9 cellular contexts compared by ENCODE assay signal in the genomic region with DNA sequence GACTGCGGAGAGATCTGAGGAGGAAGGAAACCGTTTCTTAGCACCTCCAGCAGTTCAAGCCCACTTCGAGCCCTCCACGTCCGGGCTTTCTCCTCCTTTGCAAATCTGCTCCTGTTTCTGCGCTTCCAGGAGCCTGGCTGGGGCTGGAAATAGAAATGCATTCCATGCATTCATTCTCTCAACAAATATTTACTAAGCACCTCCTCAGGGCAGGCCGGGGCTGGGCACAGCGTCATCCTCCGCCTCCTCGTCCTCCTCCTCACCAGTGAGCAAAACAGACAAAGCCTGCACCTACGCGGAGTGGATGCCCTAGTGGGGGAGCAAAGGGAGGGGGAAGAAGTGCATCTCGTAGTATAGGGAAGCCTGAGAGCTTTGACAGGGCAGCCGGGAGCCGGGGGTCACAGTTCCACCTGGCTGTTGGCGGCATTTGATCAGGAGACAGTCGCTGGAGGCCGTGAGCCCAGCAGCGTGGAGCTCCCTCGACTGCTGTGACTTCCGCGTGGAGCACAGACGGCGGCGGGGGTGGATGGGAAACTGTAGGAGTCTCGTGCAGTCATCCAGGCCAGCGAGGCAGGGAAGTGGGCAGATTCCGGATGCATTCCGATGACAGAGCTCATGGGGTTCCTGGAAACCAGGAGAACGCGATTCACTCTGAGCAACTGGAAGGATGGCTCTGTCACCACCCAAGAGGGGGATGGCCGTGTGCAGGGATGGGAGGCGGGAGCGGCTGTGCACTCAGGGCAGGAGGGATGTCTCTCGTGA.
DNase-seq lines count a peak whose midpoint lies in the region; FAIRE-seq and TF ChIP-seq lines count a peak whose summit lies in the region.
"Had no signal": no experiment of that assay in that cellular context is flagged by ENCODE, and none has a peak within 500 bp of the region (broad histone marks: within the 10 kb centered on the region; RNA-seq: fewer than 3 reads in every experiment).

No MANE protein-coding gene starts in this region.

- TF ChIP-seq CTCF in fibroblast of mammary gland (conservative IDR thresholded peaks at IDR 0.05; ENCODE audit: control insufficient read depth, insufficient read depth, low read depth, low read length): no peak
- TF ChIP-seq CTCF in ovary (IDR thresholded peaks at IDR 0.05): no peak

- peak overlapping the region; percentile 47 to 77 for H3K27ac ChIP-seq in ovary
- peak overlapping the region in 1 of 2 donors; percentile 65 for H3K27ac ChIP-seq in small intestine (ENCODE audit: low read depth in 1 of 2, low read length in 1 of 2)

- 12 to 19% (median 12%) methylated on average over 35 of the region's 35 CpGs for WGBS in ovary, 3 donors
- 37 to 58% (median 55%) methylated on average over 35 of the region's 35 CpGs for WGBS in small intestine, 3 donors

- TF ChIP-seq EP300 in ovary (IDR thresholded peaks at IDR 0.05): no peak

- intact Hi-C loops in ovary (cut with DNase I): loop anchor here in 1 of 4 donors (5.0 kb wide), 1 partner anchor 369 kb away; no protein-coding TSS in a partner anchor

- DNase-seq in DMS53 treated with DMSO at 0.1 percent for 48 hours (lab: John Stamatoyannopoulos, UW; ENCODE audit: unreplicated experiment) (peak; percentile 50), NCI-H69 (lab: John Stamatoyannopoulos, UW) (peak; percentile 92), fibroblast of mammary gland (ENCODE audit: low read depth) (peak; percentile 84), ovary (peak; percentile 49 to 74 (median 59)), small intestine (no peak), midbrain (lab: John Stamatoyannopoulos, UW) (no peak), GDM1 (lab: John Stamatoyannopoulos, UW) (no peak)
- no peak for DNase-seq in activated T-cell treated with anti-CD3 and anti-CD28 coated beads, Interleukin-2, amount 50 U/mL, for 1 hour

- H3K9me3 ChIP-seq in ovary (no peaks in the 10 kb centered on the region), small intestine (ENCODE audit: control insufficient read depth, low read depth) (no peaks in the 10 kb centered on the region)

- H3K27me3 ChIP-seq in ovary (no peaks in the 10 kb centered on the region), small intestine (ENCODE audit: control insufficient read depth in 2 of 2, insufficient read depth in 2 of 2, low read length in 2 of 2) (no peaks in the 10 kb centered on the region)

- TF ChIP-seq POLR2A in ovary (IDR thresholded peaks at IDR 0.05): no peak

- no peak for FAIRE-seq in small intestine (lab: Jason Lieb, UNC)
- FAIRE-seq: endometrium had no signal

- H3K36me3 ChIP-seq in ovary (no peaks in the 10 kb centered on the region), small intestine (ENCODE audit: control insufficient read depth in 2 of 2, insufficient read depth in 2 of 2, low read length in 2 of 2) (no peaks in the 10 kb centered on the region)

- H3K4me1 ChIP-seq in ovary (ENCODE audit: insufficient read depth) (peaks cover 19% of the 10 kb centered on the region), small intestine (ENCODE audit: control insufficient read depth in 2 of 2, insufficient read depth in 1 of 2, low read depth in 1 of 2, low read length in 1 of 2) (no peaks in the 10 kb centered on the region)

- no peak overlapping the region for H3K4me3 ChIP-seq in fibroblast of mammary gland (ENCODE audit: control insufficient read depth, low read depth, low read length)
- no peak overlapping the region for H3K4me3 ChIP-seq in ovary
- no peak overlapping the region for H3K4me3 ChIP-seq in small intestine (ENCODE audit: low read depth in 1 of 2, low read length in 2 of 2)

Comparison
In these comparisons a context has a peak if more than half of its experiments do, and no peak if none do; other contexts are left out.
1. DNase-seq: peak in DMS53 treated with DMSO at 0.1 percent for 48 hours (single experiment), NCI-H69 (single experiment), fibroblast of mammary gland (single experiment) and ovary (5 of 5); none in small intestine (single experiment), midbrain (single experiment), activated T-cell treated with anti-CD3 and anti-CD28 coated beads, Interleukin-2, amount 50 U/mL, for 1 hour (single experiment) and GDM1 (single experiment).